In the genomic region with DNA sequence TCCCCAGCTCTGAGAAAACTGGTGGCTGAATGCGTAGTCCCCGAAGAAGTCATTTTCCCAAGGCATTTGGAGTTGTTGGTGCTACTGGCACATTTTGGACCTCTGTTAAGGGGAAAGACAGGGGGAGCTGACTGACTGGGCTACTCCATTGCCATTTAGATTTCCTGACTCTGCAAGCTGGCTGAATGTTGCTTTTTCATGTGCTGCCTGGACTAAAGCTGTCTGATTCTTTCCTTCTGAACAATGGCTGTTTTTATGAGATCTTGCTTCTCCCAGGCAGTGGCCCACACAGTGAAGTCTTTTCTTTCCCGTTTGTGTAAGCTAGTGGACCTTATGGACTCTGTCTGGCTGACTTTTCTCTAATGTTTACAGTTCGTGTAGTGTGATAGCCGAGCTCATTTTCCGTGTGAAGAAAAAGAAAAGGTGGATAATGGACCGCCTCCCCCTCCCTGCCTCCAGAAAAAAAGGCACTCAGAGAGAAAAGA, we compare ENCODE assay signal across 1 cellular context.
A peak's percentile ranks its signal among the peaks of the same experiment; 100 is the strongest.
TF ChIP-seq lines count a peak whose summit lies in the region.

No MANE protein-coding gene starts in this region.

TF ChIP-seq in HepG2, 621 proteins besides CTCF, POLR2A, EP300 and RAD21 (continued from another document and continues in another):
- TF ChIP-seq, protein P1, sequence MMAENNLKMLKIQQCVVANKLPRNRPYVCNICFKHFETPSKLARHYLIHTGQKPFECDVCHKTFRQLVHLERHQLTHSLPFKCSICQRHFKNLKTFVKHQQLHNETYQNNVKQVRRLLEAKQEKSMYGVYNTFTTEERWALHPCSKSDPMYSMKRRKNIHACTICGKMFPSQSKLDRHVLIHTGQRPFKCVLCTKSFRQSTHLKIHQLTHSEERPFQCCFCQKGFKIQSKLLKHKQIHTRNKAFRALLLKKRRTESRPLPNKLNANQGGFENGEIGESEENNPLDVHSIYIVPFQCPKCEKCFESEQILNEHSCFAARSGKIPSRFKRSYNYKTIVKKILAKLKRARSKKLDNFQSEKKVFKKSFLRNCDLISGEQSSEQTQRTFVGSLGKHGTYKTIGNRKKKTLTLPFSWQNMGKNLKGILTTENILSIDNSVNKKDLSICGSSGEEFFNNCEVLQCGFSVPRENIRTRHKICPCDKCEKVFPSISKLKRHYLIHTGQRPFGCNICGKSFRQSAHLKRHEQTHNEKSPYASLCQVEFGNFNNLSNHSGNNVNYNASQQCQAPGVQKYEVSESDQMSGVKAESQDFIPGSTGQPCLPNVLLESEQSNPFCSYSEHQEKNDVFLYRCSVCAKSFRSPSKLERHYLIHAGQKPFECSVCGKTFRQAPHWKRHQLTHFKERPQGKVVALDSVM (CRISPR knock-in tag; IDR thresholded peaks at IDR 0.05): no peak
- TF ChIP-seq PHF21A (CRISPR knock-in tag; IDR thresholded peaks at IDR 0.05) (peak; percentile 44; the same call in 1 of the 2 replicates), MED1 (CRISPR knock-in tag; IDR thresholded peaks at IDR 0.05) (peak; percentile 76), ZNF775 (CRISPR knock-in tag; IDR thresholded peaks at IDR 0.05; ENCODE audit: borderline replicate concordance) (peak; percentile 87; the same call in 1 of the 2 replicates), ARNTL (CRISPR knock-in tag; IDR thresholded peaks at IDR 0.05) (0 out of 2 replicates have a peak, but pooled peaks have one; percentile 24), EEA1 (CRISPR knock-in tag; IDR thresholded peaks at IDR 0.05; ENCODE audit: borderline replicate concordance) (no peak), ZNF382 (CRISPR knock-in tag; IDR thresholded peaks at IDR 0.05; ENCODE audit: borderline replicate concordance) (no peak), ZNF431 (CRISPR knock-in tag; IDR thresholded peaks at IDR 0.05; ENCODE audit: borderline replicate concordance, low read depth) (0 out of 2 replicates have a peak, but pooled peaks have one; percentile 37), ZBTB43 (CRISPR knock-in tag; conservative IDR thresholded peaks at IDR 0.05) (peak; percentile 54; the same call in 1 of the 2 replicates), ZNF710 (CRISPR knock-in tag; IDR thresholded peaks at IDR 0.05; ENCODE audit: borderline replicate concordance) (peak; percentile 98), ZSCAN21 (CRISPR knock-in tag; IDR thresholded peaks at IDR 0.05; ENCODE audit: borderline replicate concordance) (0 out of 2 replicates have a peak, but pooled peaks have one; percentile 53), NCOR1 (IDR thresholded peaks at IDR 0.05; ENCODE audit: borderline replicate concordance, low read length) (peak; percentile 78; the same call in 1 of the 2 replicates), NR2C2 (CRISPR knock-in tag; IDR thresholded peaks at IDR 0.05; ENCODE audit: borderline replicate concordance) (peak; percentile 24; the same call in 1 of the 2 replicates), SOX6 (IDR thresholded peaks at IDR 0.05) (no peak), SOX6 (CRISPR knock-in tag; IDR thresholded peaks at IDR 0.05) (peak; percentile 93), SOX13 (IDR thresholded peaks at IDR 0.05) (peak; percentile 37; the same call in 1 of the 2 replicates), SOX13 (CRISPR knock-in tag; conservative IDR thresholded peaks at IDR 0.05 in 1 of 2, IDR thresholded peaks at IDR 0.05 in 1 of 2) (peak in 1 of 2 experiments; percentile 85; a peak in 2 of 4 replicates), ZIK1 (CRISPR knock-in tag; IDR thresholded peaks at IDR 0.05; ENCODE audit: borderline replicate concordance, low read depth) (no peak), ZNF121 (CRISPR knock-in tag; IDR thresholded peaks at IDR 0.05) (peak; percentile 90), FOXA1 (IDR thresholded peaks at IDR 0.05) (no peak), FOXA1 (CRISPR knock-in tag; IDR thresholded peaks at IDR 0.05) (peak; percentile 61; the same call in 1 of the 2 replicates), ZNF205 (CRISPR knock-in tag; IDR thresholded peaks at IDR 0.05) (0 out of 2 replicates have a peak, but pooled peaks have one; percentile 13), TOE1 (CRISPR knock-in tag; IDR thresholded peaks at IDR 0.05) (no peak), AGO1 (IDR thresholded peaks at IDR 0.05; ENCODE audit: low read depth, low read length, poor library complexity, severe bottlenecking) (no peak), ARID2 (CRISPR knock-in tag; IDR thresholded peaks at IDR 0.05; ENCODE audit: borderline replicate concordance) (no peak), HOXA7 (CRISPR knock-in tag; IDR thresholded peaks at IDR 0.05) (no peak), LCORL (IDR thresholded peaks at IDR 0.05) (no peak), LCORL (CRISPR knock-in tag; IDR thresholded peaks at IDR 0.05) (peak; percentile 21; the same call in 1 of the 2 replicates), ADNP (CRISPR knock-in tag; IDR thresholded peaks at IDR 0.05) (no peak), ZBTB26 (CRISPR knock-in tag; IDR thresholded peaks at IDR 0.05; ENCODE audit: borderline replicate concordance) (0 out of 2 replicates have a peak, but pooled peaks have one; percentile 41), POGZ (CRISPR knock-in tag; IDR thresholded peaks at IDR 0.05) (peak; percentile 63), KDM6A (CRISPR knock-in tag; IDR thresholded peaks at IDR 0.05; ENCODE audit: low read depth) (peak; percentile 40; the same call in 1 of the 2 replicates), FOXP1 (IDR thresholded peaks at IDR 0.05) (no peak), FOXP1 (CRISPR knock-in tag; IDR thresholded peaks at IDR 0.05) (peak; percentile 40; the same call in 1 of the 2 replicates), MIXL1 (CRISPR knock-in tag; IDR thresholded peaks at IDR 0.05) (0 out of 2 replicates have a peak, but pooled peaks have one; percentile 17), HOXA3 (CRISPR knock-in tag; IDR thresholded peaks at IDR 0.05) (peak; percentile 67; the same call in 1 of the 2 replicates), THRA (CRISPR knock-in tag; IDR thresholded peaks at IDR 0.05; ENCODE audit: borderline replicate concordance) (peak; percentile 32; the same call in 1 of the 2 replicates), ZNF607 (CRISPR knock-in tag; IDR thresholded peaks at IDR 0.05; ENCODE audit: borderline replicate concordance) (no peak), RBFOX2 (IDR thresholded peaks at IDR 0.05; ENCODE audit: low read depth, low read length) (peak; percentile 26; the same call in 1 of the 2 replicates), SKI (IDR thresholded peaks at IDR 0.05; ENCODE audit: partially characterized antibody) (peak; percentile 64), ASH2L (IDR thresholded peaks at IDR 0.05; ENCODE audit: insufficient read length, low read depth, low read length) (peak; percentile 65), ZFAT (CRISPR knock-in tag; conservative IDR thresholded peaks at IDR 0.05) (no peak), ZNF569 (CRISPR knock-in tag; IDR thresholded peaks at IDR 0.05; ENCODE audit: borderline replicate concordance) (no peak), ZZZ3 (CRISPR knock-in tag; IDR thresholded peaks at IDR 0.05; ENCODE audit: borderline replicate concordance) (no peak), ZNF850 (CRISPR knock-in tag; conservative IDR thresholded peaks at IDR 0.05) (no peak), ONECUT2 (CRISPR knock-in tag; IDR thresholded peaks at IDR 0.05) (no peak), FOXP4 (CRISPR knock-in tag; IDR thresholded peaks at IDR 0.05) (peak; percentile 79), ELF3 (CRISPR knock-in tag; IDR thresholded peaks at IDR 0.05) (peak; percentile 71; the same call in 1 of the 2 replicates), PBX2 (CRISPR knock-in tag; IDR thresholded peaks at IDR 0.05) (no peak)
- TF ChIP-seq, protein P2, sequence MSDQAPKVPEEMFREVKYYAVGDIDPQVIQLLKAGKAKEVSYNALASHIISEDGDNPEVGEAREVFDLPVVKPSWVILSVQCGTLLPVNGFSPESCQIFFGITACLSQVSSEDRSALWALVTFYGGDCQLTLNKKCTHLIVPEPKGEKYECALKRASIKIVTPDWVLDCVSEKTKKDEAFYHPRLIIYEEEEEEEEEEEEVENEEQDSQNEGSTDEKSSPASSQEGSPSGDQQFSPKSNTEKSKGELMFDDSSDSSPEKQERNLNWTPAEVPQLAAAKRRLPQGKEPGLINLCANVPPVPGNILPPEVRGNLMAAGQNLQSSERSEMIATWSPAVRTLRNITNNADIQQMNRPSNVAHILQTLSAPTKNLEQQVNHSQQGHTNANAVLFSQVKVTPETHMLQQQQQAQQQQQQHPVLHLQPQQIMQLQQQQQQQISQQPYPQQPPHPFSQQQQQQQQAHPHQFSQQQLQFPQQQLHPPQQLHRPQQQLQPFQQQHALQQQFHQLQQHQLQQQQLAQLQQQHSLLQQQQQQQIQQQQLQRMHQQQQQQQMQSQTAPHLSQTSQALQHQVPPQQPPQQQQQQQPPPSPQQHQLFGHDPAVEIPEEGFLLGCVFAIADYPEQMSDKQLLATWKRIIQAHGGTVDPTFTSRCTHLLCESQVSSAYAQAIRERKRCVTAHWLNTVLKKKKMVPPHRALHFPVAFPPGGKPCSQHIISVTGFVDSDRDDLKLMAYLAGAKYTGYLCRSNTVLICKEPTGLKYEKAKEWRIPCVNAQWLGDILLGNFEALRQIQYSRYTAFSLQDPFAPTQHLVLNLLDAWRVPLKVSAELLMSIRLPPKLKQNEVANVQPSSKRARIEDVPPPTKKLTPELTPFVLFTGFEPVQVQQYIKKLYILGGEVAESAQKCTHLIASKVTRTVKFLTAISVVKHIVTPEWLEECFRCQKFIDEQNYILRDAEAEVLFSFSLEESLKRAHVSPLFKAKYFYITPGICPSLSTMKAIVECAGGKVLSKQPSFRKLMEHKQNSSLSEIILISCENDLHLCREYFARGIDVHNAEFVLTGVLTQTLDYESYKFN (CRISPR knock-in tag; conservative IDR thresholded peaks at IDR 0.05): peak; percentile 83
- TF ChIP-seq, protein P3, sequence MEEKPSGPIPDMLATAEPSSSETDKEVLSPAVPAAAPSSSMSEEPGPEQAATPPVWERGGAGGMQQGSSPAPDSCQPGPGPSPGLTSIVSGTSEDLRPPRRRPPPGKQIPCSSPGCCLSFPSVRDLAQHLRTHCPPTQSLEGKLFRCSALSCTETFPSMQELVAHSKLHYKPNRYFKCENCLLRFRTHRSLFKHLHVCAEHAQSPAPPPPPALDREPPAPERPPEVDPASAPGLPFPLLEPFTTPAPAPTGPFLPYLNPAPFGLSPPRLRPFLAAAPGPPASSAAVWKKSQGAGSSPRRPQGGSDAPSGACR (CRISPR knock-in tag; IDR thresholded peaks at IDR 0.05): no peak
